In the genomic region with DNA sequence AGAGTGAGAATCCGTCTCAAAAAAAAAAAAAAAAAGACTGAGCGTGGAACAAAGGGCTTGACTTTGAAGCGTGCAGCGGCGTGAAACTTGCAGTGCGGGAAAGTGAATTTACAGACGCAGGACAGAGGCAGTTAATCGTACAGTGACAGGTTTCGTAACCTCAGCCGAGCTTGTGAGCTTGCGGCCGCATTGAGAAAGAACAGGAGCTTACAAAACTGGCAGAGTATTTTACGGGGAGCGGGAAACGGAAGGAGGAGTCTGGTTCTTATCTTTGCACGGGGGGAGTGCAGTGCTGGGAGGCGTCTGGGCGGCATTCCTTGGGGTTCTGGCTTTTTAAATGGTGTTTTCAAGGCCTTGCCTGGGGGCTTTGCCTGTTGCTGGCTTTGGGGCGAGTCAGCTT, we compare ENCODE assay signal across 13 cellular contexts. TPM values are rescaled to one million over a fixed set of nuclear protein-coding genes. Genes with fewer than 3 reads are reported as not detected.
A peak's percentile ranks its signal among the peaks of the same experiment; 100 is the strongest.
DNase-seq lines count a peak whose midpoint lies in the region; ATAC-seq and TF ChIP-seq lines count a peak whose summit lies in the region.
"Had no signal": no experiment of that assay in that cellular context is flagged by ENCODE, and none has a peak within 500 bp of the region (broad histone marks: within the 10 kb centered on the region; RNA-seq: fewer than 3 reads in every experiment).

No MANE protein-coding gene starts in this region.

- H3K27ac ChIP-seq in HUES6 (ENCODE audit: low read depth, low read length) (peak overlapping the region; percentile 26; the same call in 1 of the 2 replicates), stomach (peak overlapping the region in 4 of 5 donors; percentile 48 to 85 (median 71)), Peyer's patch (peak overlapping the region in 1 of 4 donors; percentile 39)
- H3K27ac ChIP-seq: SJCRH30 had no signal

- H3K27me3 Mint-ChIP-seq in T-helper 17 cell, result no peaks in the 10 kb centered on the region

- H3K36me3 ChIP-seq in HUES6 (ENCODE audit: control insufficient read depth, insufficient read depth, low read length), result no peaks in the 10 kb centered on the region
- H3K36me3 ChIP-seq in stomach, result no peaks in the 10 kb centered on the region
- no peaks in the 10 kb centered on the region for H3K36me3 ChIP-seq in Peyer's patch
- H3K36me3 ChIP-seq: SJCRH30 had no signal

- peaks cover 7% of the 10 kb centered on the region for H3K4me1 Mint-ChIP-seq in T-helper 17 cell

- DNase-seq in T-helper 17 cell, result no peak
- peak; percentile 90 for DNase-seq in left kidney (ENCODE audit: low read depth, low spot score)
- no peak for DNase-seq in stomach
- no peak for DNase-seq in lower leg skin (ENCODE audit: low spot score in 2 of 2)
- DNase-seq in glomerular visceral epithelial cell (ENCODE audit: extremely low spot score), result no peak
- DNase-seq in Peyer's patch, result no peak
- DNase-seq: activated CD4-positive, alpha-beta T cell treated with anti-CD3 and anti-CD28 coated beads, Interleukin-2, amount 50 U/mL, for 48 hours; effector memory CD4-positive, alpha-beta T cell had no signal

- TF ChIP-seq EP300 in stomach (IDR thresholded peaks at IDR 0.05), result peak; percentile 68

- 52 to 84% (median 72%) methylated on average over 18 to 19 of the region's 19 CpGs for WGBS in stomach, 5 donors
- WGBS in lower leg skin, 2 donors, result 36 to 48% methylated on average over 19 of the region's 19 CpGs

- ATAC-seq in T-helper 17 cell, result no peak
- no peak for ATAC-seq in GM21360 (IDR thresholded peaks at IDR 0.05; ENCODE audit: unreplicated experiment)

- H3K4me3 Mint-ChIP-seq in T-helper 17 cell, result peak overlapping the region; percentile 43

- TF ChIP-seq POLR2A in stomach (IDR thresholded peaks at IDR 0.05) (no peak), lower leg skin (IDR thresholded peaks at IDR 0.05) (no peak), Peyer's patch (IDR thresholded peaks at IDR 0.05) (no peak)

- no peak overlapping the region for H3K27ac Mint-ChIP-seq in T-helper 17 cell

- H3K9ac ChIP-seq in HUES6 (ENCODE audit: low read length), result no peak overlapping the region

- H3K4me3 ChIP-seq in HUES6 (ENCODE audit: low read depth, low read length), result no peak overlapping the region
- H3K4me3 ChIP-seq in stomach, result no peak overlapping the region
- H3K4me3 ChIP-seq in lower leg skin (ENCODE audit: low read depth, poor library complexity, severe bottlenecking), result no peak overlapping the region
- no peak overlapping the region for H3K4me3 ChIP-seq in Peyer's patch
- H3K4me3 ChIP-seq: SJCRH30 had no signal

- H3K4me1 ChIP-seq in HUES6 (ENCODE audit: control insufficient read depth, insufficient read depth, low read length) (no peaks in the 10 kb centered on the region; the same call in 1 of the 2 replicates), stomach (peaks cover 4 to 15% (median 7%) of the 10 kb centered on the region in 4 donors), Peyer's patch (peaks cover 0 to 7% (median 0%) of the 10 kb centered on the region in 4 donors)
- H3K4me1 ChIP-seq: SJCRH30 had no signal

- intact Hi-C loops in stomach (cut with DNase I; ENCODE audit: low total_unique reads), result no loop called here
- intact Hi-C loops in lower leg skin (cut with DNase I; ENCODE audit: low total_unique reads), result no loop called here

- no peaks in the 10 kb centered on the region for H3K36me3 Mint-ChIP-seq in T-helper 17 cell (ENCODE audit: low read depth)

- no peaks in the 10 kb centered on the region for H3K27me3 ChIP-seq in HUES6 (ENCODE audit: control insufficient read depth, insufficient read depth, low read length)
- no peaks in the 10 kb centered on the region for H3K27me3 ChIP-seq in stomach
- H3K27me3 ChIP-seq in Peyer's patch, result no peaks in the 10 kb centered on the region

- peaks cover 13% of the 10 kb centered on the region; the same call in 1 of the 2 replicates for H3K9me3 ChIP-seq in HUES6 (ENCODE audit: control insufficient read depth, insufficient read depth, low read depth, low read length)
- no peaks in the 10 kb centered on the region for H3K9me3 ChIP-seq in T-helper 17 cell (ENCODE audit: control insufficient read depth, low read length, poor library complexity, severe bottlenecking)
- no peaks in the 10 kb centered on the region for H3K9me3 ChIP-seq in stomach
- no peaks in the 10 kb centered on the region for H3K9me3 ChIP-seq in Peyer's patch
- H3K9me3 ChIP-seq: SJCRH30 had no signal

- TF ChIP-seq CTCF in stomach (IDR thresholded peaks at IDR 0.05) (no peak), lower leg skin (IDR thresholded peaks at IDR 0.05) (no peak), Peyer's patch (IDR thresholded peaks at IDR 0.05) (no peak)

RNA-seq across cellular contexts. Expression of gene BSG, which starts 6.0 kb away (rescaled TPM):
- total RNA-seq in T-helper 17 cell (100 to 1,000 TPM; 152 to 165 TPM), stomach (1,000 to 10,000 TPM in 1 of 5 donors, 100 to 1,000 TPM in 4; 184 to 1,029 (median 269) TPM), lower leg skin (100 to 1,000 TPM; 288 to 344 (median 307) TPM), Peyer's patch (100 to 1,000 TPM; 149 to 501 (median 469) TPM)
- 100 to 1,000 TPM; 193 to 524 (median 393) TPM for polyA plus RNA-seq in stomach

RNA-seq across cellular contexts. Expression of gene GZMM, which starts 22.6 kb away (rescaled TPM):
- 10 to 100 TPM; 43.8 to 45.6 TPM for total RNA-seq in T-helper 17 cell
- total RNA-seq in stomach, result 1 to 10 TPM in 1 of 5 donors, under 1 TPM in 1, not detected in 3; 0.55 to 5.4 TPM
- polyA plus RNA-seq in stomach, result 1 to 10 TPM in 1 of 3 donors, under 1 TPM in 2; 0.37 to 6.6 (median 0.93) TPM
- total RNA-seq in lower leg skin, result 1 to 10 TPM in 2 of 4 donors, under 1 TPM in 1, not detected in 1; 0.29 to 1.5 (median 1.3) TPM
- total RNA-seq in Peyer's patch, result 1 to 10 TPM in 2 of 4 donors, not detected in 2; 2.8 to 4.0 TPM
- total RNA-seq: HT1080, renal cortical epithelial cell, SJCRH30 had no signal

RNA-seq across cellular contexts. Expression of gene HCN2, which starts 23.3 kb away (rescaled TPM):
- total RNA-seq in T-helper 17 cell, result 1 to 10 TPM; 1.1 to 3.0 TPM
- total RNA-seq in stomach, result under 1 TPM in 1 of 5 donors, not detected in 4; 0.18 TPM
- under 1 TPM in 2 of 3 donors, not detected in 1; 0.10 to 0.15 TPM for polyA plus RNA-seq in stomach
- total RNA-seq in lower leg skin, result 1 to 10 TPM in 2 of 4 donors, under 1 TPM in 2; 0.21 to 1.7 (median 1.1) TPM
- total RNA-seq in Peyer's patch, result not detected

RNA-seq across cellular contexts. Expression of gene CDC34, which starts 34.8 kb away (rescaled TPM):
- total RNA-seq in T-helper 17 cell (10 to 100 TPM; 36.2 to 42.0 TPM), stomach (100 to 1,000 TPM in 2 of 5 donors, 10 to 100 TPM in 3; 26.1 to 503 (median 72.9) TPM), lower leg skin (100 to 1,000 TPM; 129 to 214 (median 140) TPM), Peyer's patch (10 to 100 TPM; 65.6 to 91.1 (median 75.2) TPM)
- 10 to 100 TPM; 62.9 to 82.1 (median 80.5) TPM for polyA plus RNA-seq in stomach

RNA-seq across cellular contexts. Expression of gene TPGS1, which starts 59.1 kb away (rescaled TPM):
- 10 to 100 TPM; 24.3 to 24.8 TPM for total RNA-seq in T-helper 17 cell
- 10 to 100 TPM in 3 of 5 donors, 1 to 10 TPM in 2; 1.2 to 65.5 (median 15.2) TPM for total RNA-seq in stomach
- 10 to 100 TPM; 26.3 to 33.8 (median 26.4) TPM for polyA plus RNA-seq in stomach
- total RNA-seq in lower leg skin, result 10 to 100 TPM; 23.4 to 73.8 (median 62.1) TPM
- total RNA-seq in Peyer's patch, result 10 to 100 TPM; 11.6 to 35.7 (median 24.2) TPM

Comparison
In these comparisons a context has a peak if more than half of its experiments do, and no peak if none do; other contexts are left out.
1. RNA of gene GZMM, which starts 22.6 kb away (total RNA-seq): 43.8 to 45.6 TPM in T-helper 17 cell; 2.8 to 4.0 TPM in Peyer's patch, 0.29 to 1.5 TPM in lower leg skin and 0.55 to 5.4 TPM in stomach; every median in the first group is over 4 times any median in the second.